ENCODE assay signal across 19 cellular contexts in the genomic region with DNA sequence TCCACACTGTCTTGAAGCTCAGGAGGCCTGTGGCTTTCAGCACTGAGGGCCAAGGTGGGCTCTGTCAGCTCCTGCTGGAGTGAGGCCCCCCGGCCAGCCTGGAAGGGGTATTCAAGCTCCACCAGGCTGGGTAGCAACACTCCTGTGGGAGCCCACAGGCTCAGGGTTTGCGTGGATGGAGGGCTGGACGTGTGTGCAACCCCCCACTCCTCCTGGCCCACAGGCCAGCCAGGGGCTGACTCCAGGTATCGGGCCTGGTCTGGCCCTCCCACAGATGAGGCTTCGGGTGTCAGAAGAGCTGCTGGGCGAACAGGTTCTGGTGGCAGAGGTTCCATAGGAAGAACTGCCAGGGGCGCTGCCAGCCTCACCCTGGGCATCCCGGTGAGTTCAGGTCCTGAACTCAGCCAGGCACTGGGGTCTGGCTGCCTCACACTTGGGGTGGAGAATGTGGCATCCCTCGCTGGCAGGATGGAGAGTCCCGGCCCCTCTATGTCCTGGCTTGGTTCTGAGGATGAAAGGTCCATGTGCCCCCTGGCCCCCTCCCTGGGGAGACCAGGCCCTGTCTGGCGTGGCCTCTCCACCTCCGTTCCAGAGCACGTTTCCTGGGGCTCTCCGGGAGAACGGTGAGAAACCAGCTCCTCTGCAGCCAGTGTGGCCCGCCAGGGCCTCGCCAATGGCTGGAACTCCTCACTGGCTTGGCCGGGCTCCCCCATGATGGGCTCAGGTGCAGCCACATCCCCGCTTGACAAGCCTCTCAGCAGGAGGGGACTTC.
DNase-seq lines count a peak whose midpoint lies in the region; ATAC-seq and TF ChIP-seq lines count a peak whose summit lies in the region.
"Had no signal": no experiment of that assay in that cellular context is flagged by ENCODE, and none has a peak within 500 bp of the region (broad histone marks: within the 10 kb centered on the region; RNA-seq: fewer than 3 reads in every experiment).

No MANE protein-coding gene starts in this region.

- no peak overlapping the region for H3K4me2 ChIP-seq in osteoblast (ENCODE audit: insufficient read depth, low read length)

- H3K4me1 ChIP-seq in HEK293 (ENCODE audit: control insufficient read depth, insufficient read depth, low read length) (peaks cover 3% of the 10 kb centered on the region; the same call in 1 of the 2 replicates), endodermal cell (ENCODE audit: control insufficient read depth, insufficient read depth, low read length) (no peaks in the 10 kb centered on the region), osteoblast (ENCODE audit: insufficient read depth, low read length) (peaks cover 7% of the 10 kb centered on the region)

- H3K27ac ChIP-seq in HEK293 (ENCODE audit: extremely low read depth, low read depth, low read length) (no peak overlapping the region), endodermal cell (ENCODE audit: low read depth, low read length) (no peak overlapping the region), osteoblast (ENCODE audit: low read depth, low read length) (no peak overlapping the region)
- H3K27ac ChIP-seq: GM23248 had no signal

- TF ChIP-seq CTCF in HEK293 (tag by site-specific recombination; IDR thresholded peaks at IDR 0.05) (no peak), endodermal cell (conservative IDR thresholded peaks at IDR 0.05) (no peak), osteoblast (IDR thresholded peaks at IDR 0.05; ENCODE audit: extremely low read depth, low read depth, low read length) (no peak)

- no peak overlapping the region for H3K27ac Mint-ChIP-seq in endodermal cell
- H3K27ac Mint-ChIP-seq: CD4-positive, CD25-positive, alpha-beta regulatory T cell; HFFc6 had no signal

- no peak overlapping the region for H3K4me3 ChIP-seq in H7 (ENCODE audit: insufficient read depth, low read depth, low read length)
- no peak overlapping the region for H3K4me3 ChIP-seq in HEK293 (ENCODE audit: low read depth, low read length)
- no peak overlapping the region for H3K4me3 ChIP-seq in endodermal cell (ENCODE audit: low read length)
- no peak overlapping the region for H3K4me3 ChIP-seq in osteoblast (ENCODE audit: insufficient read depth, low read length)
- no peak overlapping the region for H3K4me3 ChIP-seq in MG63
- H3K4me3 ChIP-seq: GM23248, K562 had no signal

- H3K36me3 Mint-ChIP-seq in endodermal cell (ENCODE audit: low read depth), result no peaks in the 10 kb centered on the region
- H3K36me3 Mint-ChIP-seq: CD4-positive, CD25-positive, alpha-beta regulatory T cell; CD8-positive, alpha-beta memory T cell had no signal

- H4K20me1 ChIP-seq in osteoblast (ENCODE audit: insufficient read depth, low read length), result no peaks in the 10 kb centered on the region

- WGBS in endodermal cell (ENCODE audit: insufficient coverage in 1 of 2, insufficient read length in 1 of 2), 2 experiments, result 90 to 97% methylated on average over 14 to 19 of the region's 19 CpGs

- peaks cover 7% of the 10 kb centered on the region for H3K4me1 Mint-ChIP-seq in endodermal cell

- H2AFZ ChIP-seq in osteoblast (ENCODE audit: low read length), result no peak overlapping the region
- H2AFZ ChIP-seq: GM23248 had no signal

- CTCF ChIA-PET in HEK293 (lab: Yijun Ruan, JAX), result interaction anchor here (0.7 to 1.2 kb wide), 2 partner anchors 80 to 440 kb away, joined by 3 to 4 read pairs; no protein-coding TSS in a partner anchor

- DNase-seq in H7 (peak; percentile 55), endodermal cell (peak; percentile 42), osteoblast (ENCODE audit: insufficient read length, low spot score, missing footprints) (peak; percentile 81), MG63 (no peak)
- no peak for DNase-seq in activated CD4-positive, alpha-beta T cell treated with anti-CD3 and anti-CD28 coated beads, Interleukin-2, amount 50 U/mL, for 1 hour
- DNase-seq: ACHN; BE2C; C1 segment of cervical spinal cord; CD4-positive, CD25-positive, alpha-beta regulatory T cell; CD8-positive, alpha-beta memory T cell; COR-L47; DMS 273 treated with DMSO at 0.1 percent for 48 hours; DMS53; GM23248; HCEC 1CT; HFFc6 had no signal

- no peak overlapping the region for H3K4me3 Mint-ChIP-seq in endodermal cell
- H3K4me3 Mint-ChIP-seq: CD4-positive, CD25-positive, alpha-beta regulatory T cell; CD8-positive, alpha-beta memory T cell; HFFc6 had no signal

- no peaks in the 10 kb centered on the region for H3K9me3 Mint-ChIP-seq in endodermal cell
- H3K9me3 Mint-ChIP-seq: CD8-positive, alpha-beta memory T cell; HFFc6 had no signal

- H3K9me3 ChIP-seq in HEK293 (ENCODE audit: control insufficient read depth, insufficient read depth, low read depth, low read length), result no peaks in the 10 kb centered on the region
- no peaks in the 10 kb centered on the region for H3K9me3 ChIP-seq in endodermal cell (ENCODE audit: control insufficient read depth, low read length)
- H3K9me3 ChIP-seq in osteoblast (ENCODE audit: low read depth, low read length), result no peaks in the 10 kb centered on the region
- no peaks in the 10 kb centered on the region for H3K9me3 ChIP-seq in MG63
- H3K9me3 ChIP-seq: BE2C had no signal

- POLR2A ChIA-PET in HEK293 (lab: Yijun Ruan, JAX), result interaction anchor here (0.6 kb wide), 1 partner anchor 54 kb away, joined by 3 read pairs; no protein-coding TSS in a partner anchor

- H3K36me3 ChIP-seq in H7 (replicated peaks; ENCODE audit: control insufficient read depth, insufficient read depth, low read length) (no peaks in the 10 kb centered on the region), HEK293 (ENCODE audit: control insufficient read depth in 2 of 2, insufficient read depth in 1 of 2, low read length in 2 of 2) (no peaks in the 10 kb centered on the region), endodermal cell (ENCODE audit: control insufficient read depth, insufficient read depth, low read length) (no peaks in the 10 kb centered on the region), osteoblast (ENCODE audit: insufficient read depth, low read length) (no peaks in the 10 kb centered on the region), MG63 (no peaks in the 10 kb centered on the region)
- H3K36me3 ChIP-seq: BE2C had no signal

- H3K27me3 Mint-ChIP-seq in endodermal cell (ENCODE audit: insufficient read depth), result peaks cover 4% of the 10 kb centered on the region

- H3K27me3 ChIP-seq in H7 (ENCODE audit: control insufficient read depth, insufficient read depth, low read length) (no peaks in the 10 kb centered on the region), endodermal cell (ENCODE audit: control insufficient read depth, insufficient read depth, low read length, poor library complexity, severe bottlenecking) (no peaks in the 10 kb centered on the region), osteoblast (ENCODE audit: insufficient read depth, low read length) (peaks cover 12% of the 10 kb centered on the region), MG63 (no peaks in the 10 kb centered on the region)
- H3K27me3 ChIP-seq: BE2C had no signal

- no peak overlapping the region for H3K9ac ChIP-seq in endodermal cell (ENCODE audit: extremely low read depth, low read length, poor library complexity, severe bottlenecking)
- H3K9ac ChIP-seq: GM23248 had no signal

- H3K79me2 ChIP-seq in osteoblast (ENCODE audit: insufficient read depth, low read length), result no peaks in the 10 kb centered on the region

- ATAC-seq in HG03439 (IDR thresholded peaks at IDR 0.05; ENCODE audit: unreplicated experiment), result no peak
- ATAC-seq: K562 had no signal

TF ChIP-seq in HEK293, 187 proteins besides CTCF, POLR2A, EP300 and RAD21:
- 0 out of 2 replicates have a peak, but pooled peaks have one; percentile 50 for TF ChIP-seq GLIS1 (tag by site-specific recombination; IDR thresholded peaks at IDR 0.05)
- TF ChIP-seq, protein P1, sequence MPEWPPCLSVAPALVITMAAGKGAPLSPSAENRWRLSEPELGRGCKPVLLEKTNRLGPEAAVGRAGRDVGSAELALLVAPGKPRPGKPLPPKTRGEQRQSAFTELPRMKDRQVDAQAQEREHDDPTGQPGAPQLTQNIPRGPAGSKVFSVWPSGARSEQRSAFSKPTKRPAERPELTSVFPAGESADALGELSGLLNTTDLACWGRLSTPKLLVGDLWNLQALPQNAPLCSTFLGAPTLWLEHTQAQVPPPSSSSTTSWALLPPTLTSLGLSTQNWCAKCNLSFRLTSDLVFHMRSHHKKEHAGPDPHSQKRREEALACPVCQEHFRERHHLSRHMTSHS (tag by site-specific recombination; IDR thresholded peaks at IDR 0.05), result no peak

Comparison
In these comparisons a context has a peak if more than half of its experiments do, and no peak if none do; other contexts are left out.
1. DNase-seq: peak in H7 (single experiment), endodermal cell (single experiment) and osteoblast (single experiment); none in activated CD4-positive, alpha-beta T cell treated with anti-CD3 and anti-CD28 coated beads, Interleukin-2, amount 50 U/mL, for 1 hour (single experiment) and MG63 (single experiment).